Comparison of ENCODE assay signal across 8 cellular contexts in the genomic region with DNA sequence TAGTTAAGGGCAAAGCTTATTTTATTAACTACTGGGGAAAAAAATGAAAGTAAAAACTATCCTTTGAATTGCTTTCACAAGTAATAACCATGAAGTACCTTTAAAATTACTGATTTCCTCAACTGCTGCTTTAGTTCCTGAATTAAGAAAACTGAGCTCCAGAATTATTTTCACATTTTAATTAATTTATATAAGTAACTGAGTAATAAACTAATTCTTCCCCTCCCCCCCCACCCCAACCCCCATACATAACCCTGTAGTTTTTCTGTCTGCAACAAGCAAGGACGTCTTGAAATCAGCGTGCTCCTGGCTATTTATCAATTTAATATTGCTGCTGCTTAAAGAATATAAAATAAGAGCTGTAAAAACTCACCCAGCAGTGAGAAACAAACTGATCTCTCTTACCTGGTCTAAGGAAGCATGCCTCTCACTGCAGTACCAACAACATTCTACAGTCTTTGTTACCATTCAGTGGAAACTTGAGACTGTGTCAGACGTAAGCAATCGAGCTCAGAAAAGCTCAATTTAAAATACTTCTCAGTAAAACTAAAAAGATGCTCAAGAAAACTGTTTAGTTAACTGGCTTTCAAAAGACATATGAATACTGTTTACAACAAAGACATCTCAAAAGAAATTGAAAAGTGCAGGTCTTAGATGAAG.
A peak's percentile ranks its signal among the peaks of the same experiment; 100 is the strongest.
DNase-seq lines count a peak whose midpoint lies in the region; ATAC-seq, FAIRE-seq and TF ChIP-seq lines count a peak whose summit lies in the region.

No MANE protein-coding gene starts in this region.

- CTCF ChIA-PET in WTC11 (lab: Charles Lee): interaction anchor here (0.6 to 0.7 kb wide), 3 partner anchors 215 to 797 kb away, joined by 3 read pairs; a partner anchor contains a TSS

- intact Hi-C loops in natural killer cell (cut with micrococcal nuclease): loop anchor here (2.0 to 5.0 kb wide), 2 partner anchors 70 to 291 kb away; a partner anchor contains a TSS

- H3K4me3 Mint-ChIP-seq in WTC11 (peak overlapping the region; percentile 91), natural killer cell (peak overlapping the region; percentile 96)

- no peaks in the 10 kb centered on the region for H3K27me3 Mint-ChIP-seq in WTC11 (ENCODE audit: low read depth)
- no peaks in the 10 kb centered on the region for H3K27me3 Mint-ChIP-seq in natural killer cell (ENCODE audit: low read depth in 2 of 2)

- H3K4me3 ChIP-seq in NB4 (ENCODE audit: low read depth, low read length) (peak overlapping the region; percentile 68), fibroblast of pulmonary artery (replicated peaks; ENCODE audit: low read depth, low read length) (peak overlapping the region; percentile 69)

- peaks cover 7% of the 10 kb centered on the region for H3K36me3 Mint-ChIP-seq in WTC11
- H3K36me3 Mint-ChIP-seq in natural killer cell: no peaks in the 10 kb centered on the region

- 0 out of 2 replicates have a peak, but pooled peaks cover 6% of the 10 kb centered on the region for H3K9me3 Mint-ChIP-seq in WTC11
- H3K9me3 Mint-ChIP-seq in natural killer cell: no peaks in the 10 kb centered on the region

- peak; percentile 89 for ATAC-seq in WTC11
- ATAC-seq in natural killer cell: peak; percentile 72 to 79 (median 73)
- ATAC-seq in HG02610 (IDR thresholded peaks at IDR 0.05; ENCODE audit: unreplicated experiment): no peak

- POLR2A ChIA-PET in WTC11 (lab: Charles Lee): interaction anchor here (0.7 kb wide), 1 partner anchor 693 kb away, joined by 3 read pairs; no protein-coding TSS in a partner anchor

- H3K27ac Mint-ChIP-seq in WTC11 (peak overlapping the region; percentile 96), natural killer cell (peak overlapping the region; percentile 87 to 91)

- no peak for TF ChIP-seq POLR2A in H54 (IDR thresholded peaks at IDR 0.05; ENCODE audit: low read depth, low read length)
- TF ChIP-seq POLR2A in NB4 (IDR thresholded peaks at IDR 0.05; ENCODE audit: extremely low read depth, insufficient read length): no peak

- no peak for TF ChIP-seq CTCF in NB4 (IDR thresholded peaks at IDR 0.05; ENCODE audit: low read depth, low read length)
- no peak for TF ChIP-seq CTCF in WTC11 (IDR thresholded peaks at IDR 0.05)
- no peak for TF ChIP-seq CTCF in fibroblast of pulmonary artery (IDR thresholded peaks at IDR 0.05; ENCODE audit: low read length, missing control alignments)
- no peak for TF ChIP-seq CTCF in natural killer cell (IDR thresholded peaks at IDR 0.05)

- peak; percentile 95 for FAIRE-seq in H54 (lab: Jason Lieb, UNC)

- DNase-seq in NCI-H345 (lab: John Stamatoyannopoulos, UW) (peak; percentile 3), NCI-H345 treated with DMSO at 0.1 percent for 48 hours (lab: John Stamatoyannopoulos, UW; ENCODE audit: unreplicated experiment) (no peak), H54 (ENCODE audit: insufficient read length, low spot score) (peak; percentile 33), NB4 (ENCODE audit: low read depth) (peak; percentile 61), WTC11 (ENCODE audit: low spot score) (no peak), fibroblast of pulmonary artery (ENCODE audit: low read depth) (peak; percentile 89), natural killer cell (no peak)

- H3K4me1 Mint-ChIP-seq in WTC11: peaks cover 21% of the 10 kb centered on the region
- H3K4me1 Mint-ChIP-seq in natural killer cell: peaks cover 31 to 41% of the 10 kb centered on the region in 2 donors

TF ChIP-seq in WTC11, 78 proteins besides CTCF, POLR2A, EP300 and RAD21:
- no peak for TF ChIP-seq TCF7 (CRISPR knock-in tag; IDR thresholded peaks at IDR 0.05; ENCODE audit: low read depth)
- no peak for TF ChIP-seq RORB (CRISPR knock-in tag; IDR thresholded peaks at IDR 0.05)
- TF ChIP-seq, protein P1, sequence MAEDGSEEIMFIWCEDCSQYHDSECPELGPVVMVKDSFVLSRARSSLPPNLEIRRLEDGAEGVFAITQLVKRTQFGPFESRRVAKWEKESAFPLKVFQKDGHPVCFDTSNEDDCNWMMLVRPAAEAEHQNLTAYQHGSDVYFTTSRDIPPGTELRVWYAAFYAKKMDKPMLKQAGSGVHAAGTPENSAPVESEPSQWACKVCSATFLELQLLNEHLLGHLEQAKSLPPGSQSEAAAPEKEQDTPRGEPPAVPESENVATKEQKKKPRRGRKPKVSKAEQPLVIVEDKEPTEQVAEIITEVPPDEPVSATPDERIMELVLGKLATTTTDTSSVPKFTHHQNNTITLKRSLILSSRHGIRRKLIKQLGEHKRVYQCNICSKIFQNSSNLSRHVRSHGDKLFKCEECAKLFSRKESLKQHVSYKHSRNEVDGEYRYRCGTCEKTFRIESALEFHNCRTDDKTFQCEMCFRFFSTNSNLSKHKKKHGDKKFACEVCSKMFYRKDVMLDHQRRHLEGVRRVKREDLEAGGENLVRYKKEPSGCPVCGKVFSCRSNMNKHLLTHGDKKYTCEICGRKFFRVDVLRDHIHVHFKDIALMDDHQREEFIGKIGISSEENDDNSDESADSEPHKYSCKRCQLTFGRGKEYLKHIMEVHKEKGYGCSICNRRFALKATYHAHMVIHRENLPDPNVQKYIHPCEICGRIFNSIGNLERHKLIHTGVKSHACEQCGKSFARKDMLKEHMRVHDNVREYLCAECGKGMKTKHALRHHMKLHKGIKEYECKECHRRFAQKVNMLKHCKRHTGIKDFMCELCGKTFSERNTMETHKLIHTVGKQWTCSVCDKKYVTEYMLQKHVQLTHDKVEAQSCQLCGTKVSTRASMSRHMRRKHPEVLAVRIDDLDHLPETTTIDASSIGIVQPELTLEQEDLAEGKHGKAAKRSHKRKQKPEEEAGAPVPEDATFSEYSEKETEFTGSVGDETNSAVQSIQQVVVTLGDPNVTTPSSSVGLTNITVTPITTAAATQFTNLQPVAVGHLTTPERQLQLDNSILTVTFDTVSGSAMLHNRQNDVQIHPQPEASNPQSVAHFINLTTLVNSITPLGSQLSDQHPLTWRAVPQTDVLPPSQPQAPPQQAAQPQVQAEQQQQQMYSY (CRISPR knock-in tag; IDR thresholded peaks at IDR 0.05): no peak
- TF ChIP-seq, protein P2, sequence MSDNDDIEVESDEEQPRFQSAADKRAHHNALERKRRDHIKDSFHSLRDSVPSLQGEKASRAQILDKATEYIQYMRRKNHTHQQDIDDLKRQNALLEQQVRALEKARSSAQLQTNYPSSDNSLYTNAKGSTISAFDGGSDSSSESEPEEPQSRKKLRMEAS (CRISPR knock-in tag; IDR thresholded peaks at IDR 0.05): no peak
- TF ChIP-seq FOXK1 (CRISPR knock-in tag; IDR thresholded peaks at IDR 0.05): peak; percentile 92

Comparison
In these comparisons a context has a peak if more than half of its experiments do, and no peak if none do; other contexts are left out.
1. DNase-seq: peak in NCI-H345 (single experiment), H54 (single experiment), NB4 (single experiment) and fibroblast of pulmonary artery (single experiment); none in NCI-H345 treated with DMSO at 0.1 percent for 48 hours (single experiment), WTC11 (single experiment) and natural killer cell (single experiment).